9 cellular contexts compared by ENCODE assay signal in genomic region chr11:60343094-60343704, GRCh38. TPM values are rescaled to one million over a fixed set of nuclear protein-coding genes. Genes with fewer than 3 reads are reported as not detected.
DNase-seq lines count a peak whose midpoint lies in the region; ATAC-seq and TF ChIP-seq lines count a peak whose summit lies in the region.
"Had no signal": no experiment of that assay in that cellular context is flagged by ENCODE, and none has a peak within 500 bp of the region (broad histone marks: within the 10 kb centered on the region; RNA-seq: fewer than 3 reads in every experiment).

No MANE protein-coding gene starts in this region.

- H3K9ac ChIP-seq in Loucy (ENCODE audit: low read depth, low read length, poor library complexity, severe bottlenecking), result no peak overlapping the region
- no peak overlapping the region for H3K9ac ChIP-seq in neural cell (ENCODE audit: low read length)

- H3K36me3 ChIP-seq in Loucy (ENCODE audit: insufficient read depth, low read length) (no peaks in the 10 kb centered on the region), body of pancreas (replicated peaks in 1 of 2; ENCODE audit: insufficient read depth in 1 of 2, low read depth in 2 of 2) (no peaks in the 10 kb centered on the region), neural cell (ENCODE audit: insufficient read depth, low read length) (no peaks in the 10 kb centered on the region)

- intact Hi-C loops in body of pancreas (cut with DNase I), result no loop called here

- ATAC-seq in body of pancreas (no peak), HG03520 (IDR thresholded peaks at IDR 0.05; ENCODE audit: unreplicated experiment) (no peak)

- H3K27ac ChIP-seq in body of pancreas, result no peak overlapping the region
- H3K27ac ChIP-seq in neural cell (ENCODE audit: low read length), result no peak overlapping the region
- H3K27ac ChIP-seq: epithelial cell of prostate had no signal

- no peaks in the 10 kb centered on the region for H3K27me3 ChIP-seq in Loucy (ENCODE audit: insufficient read depth, low read length, poor library complexity, severe bottlenecking)
- H3K27me3 ChIP-seq in body of pancreas, result no peaks in the 10 kb centered on the region
- H3K27me3 ChIP-seq in neural cell (ENCODE audit: insufficient read depth, low read depth, low read length), result no peaks in the 10 kb centered on the region

- H4K20me1 ChIP-seq in Loucy (ENCODE audit: insufficient read depth, low read length, poor library complexity, severe bottlenecking) (no peaks in the 10 kb centered on the region), neural cell (ENCODE audit: insufficient read depth) (no peaks in the 10 kb centered on the region)

- 62 to 65% methylated on average over 10 of the region's 10 CpGs for WGBS in body of pancreas, 2 donors

- H3F3A ChIP-seq in Loucy (ENCODE audit: low read depth) (no peaks in the 10 kb centered on the region), neural cell (ENCODE audit: insufficient read depth, low read length, poor library complexity, severe bottlenecking) (no peaks in the 10 kb centered on the region)

- no peaks in the 10 kb centered on the region for H3K9me3 ChIP-seq in Loucy (ENCODE audit: insufficient read depth, low read depth, low read length)
- H3K9me3 ChIP-seq in body of pancreas, result no peaks in the 10 kb centered on the region
- H3K9me3 ChIP-seq in neural cell (ENCODE audit: low read length), result no peaks in the 10 kb centered on the region

- no peaks in the 10 kb centered on the region for H3K79me2 ChIP-seq in Loucy (ENCODE audit: insufficient read depth, low read length)
- H3K79me2 ChIP-seq in neural cell (replicated peaks; ENCODE audit: insufficient read depth, low read length), result no peaks in the 10 kb centered on the region

- TF ChIP-seq RAD21 in neural cell (conservative IDR thresholded peaks at IDR 0.05), result no peak

- TF ChIP-seq EP300 in neural cell (conservative IDR thresholded peaks at IDR 0.05; ENCODE audit: poor library complexity, severe bottlenecking), result no peak

- 0 out of 2 replicates have a peak overlapping the region, but pooled peaks have one; percentile 18 for H2AFZ ChIP-seq in Loucy (ENCODE audit: low read length)
- H2AFZ ChIP-seq in neural cell (ENCODE audit: low read depth, low read length), result no peak overlapping the region

- H3K4me1 ChIP-seq in Loucy (ENCODE audit: insufficient read depth, low read length, poor library complexity, severe bottlenecking), result no peaks in the 10 kb centered on the region
- no peaks in the 10 kb centered on the region for H3K4me1 ChIP-seq in body of pancreas

- H3K4me3 ChIP-seq in Loucy (ENCODE audit: low read length, poor library complexity, severe bottlenecking) (no peak overlapping the region), body of pancreas (no peak overlapping the region), neural cell (ENCODE audit: low read length) (no peak overlapping the region)

- H3K4me2 ChIP-seq in Loucy (ENCODE audit: low read depth, low read length, poor library complexity, severe bottlenecking) (no peak overlapping the region), neural cell (ENCODE audit: low read length) (no peak overlapping the region)

- TF ChIP-seq POLR2A in body of pancreas (IDR thresholded peaks at IDR 0.05), result no peak

- TF ChIP-seq CTCF in GM10266 (IDR thresholded peaks at IDR 0.05; ENCODE audit: control insufficient read depth, insufficient read depth, low read depth, missing control alignments) (peak; percentile 61), Loucy (conservative IDR thresholded peaks at IDR 0.05; ENCODE audit: low read length) (peak; percentile 84), body of pancreas (IDR thresholded peaks at IDR 0.05) (peak in 6 of 7 experiments; percentile 32 to 56 (median 36)), neural cell (IDR thresholded peaks at IDR 0.05; ENCODE audit: poor library complexity, severe bottlenecking) (peak; percentile 42)

- no peaks in the 10 kb centered on the region for H3K9me2 ChIP-seq in Loucy (replicated peaks; ENCODE audit: low read depth, low read length)
- no peaks in the 10 kb centered on the region for H3K9me2 ChIP-seq in neural cell (ENCODE audit: insufficient read depth, low read length)

- no peak for DNase-seq in GM10266 (ENCODE audit: extremely low spot score)
- no peak for DNase-seq in body of pancreas
- DNase-seq in hippocampal formation (lab: John Stamatoyannopoulos, UW), result no peak
- DNase-seq in hepatic stellate cell (ENCODE audit: low spot score), result no peak
- DNase-seq: stimulated activated CD4-positive, alpha-beta T cell treated with anti-CD3 and anti-CD28 coated beads, Interleukin-4, amount 100 ng/mL, for 1 hour had no signal

TF ChIP-seq in neural cell, 6 proteins besides CTCF, POLR2A, EP300 and RAD21:
- TF ChIP-seq EZH2 (IDR thresholded peaks at IDR 0.05; ENCODE audit: borderline replicate concordance, insufficient read depth, low read length, poor library complexity, severe bottlenecking) (no peak), POLR2AphosphoS5 (IDR thresholded peaks at IDR 0.05) (no peak)

RNA-seq across cellular contexts. Expression of gene MS4A6E, which starts 16.1 kb away (rescaled TPM):
- total RNA-seq in body of pancreas, result not detected
- polyA plus RNA-seq in neural cell, result not detected in 2 replicates
- polyA minus RNA-seq in neural cell, result not detected in 2 replicates

RNA-seq across cellular contexts. Expression of gene MS4A7, which starts 35.1 kb away (rescaled TPM):
- total RNA-seq in body of pancreas, result 10 to 100 TPM in 1 of 2 donors, 1 to 10 TPM in 1; 9.2 to 10.9 TPM
- polyA plus RNA-seq in neural cell, result 0.10 TPM in 1 of 2 replicates, not detected in the other
- polyA minus RNA-seq in neural cell, result not detected in 2 replicates

RNA-seq across cellular contexts. Expression of gene MS4A14, which starts 53.1 kb away (rescaled TPM):
- 1 to 10 TPM; 1.3 TPM for total RNA-seq in body of pancreas
- not detected in 2 replicates for polyA plus RNA-seq in neural cell
- polyA minus RNA-seq in neural cell, result not detected in 2 replicates
